In genomic region chr12:132513070-132513398, GRCh38 we compare ENCODE assay signal across 16 cellular contexts. TPM values are rescaled to one million over a fixed set of nuclear protein-coding genes. Genes with fewer than 3 reads are reported as not detected.
DNase-seq lines count a peak whose midpoint lies in the region; FAIRE-seq and TF ChIP-seq lines count a peak whose summit lies in the region.
"Had no signal": no experiment of that assay in that cellular context is flagged by ENCODE, and none has a peak within 500 bp of the region (broad histone marks: within the 10 kb centered on the region; RNA-seq: fewer than 3 reads in every experiment).

No MANE protein-coding gene starts in this region.

- H2BK120ac ChIP-seq in neuronal stem cell (ENCODE audit: low read depth, low read length) = no peak overlapping the region

- peak overlapping the region; percentile 89 for H3K14ac ChIP-seq in neuronal stem cell (ENCODE audit: low read length)

- H3K79me1 ChIP-seq in neuronal stem cell (ENCODE audit: low read depth, low read length) = peaks cover 9% of the 10 kb centered on the region

- H2BK12ac ChIP-seq in neuronal stem cell (ENCODE audit: low read length) = peak overlapping the region; percentile 84

- H2BK15ac ChIP-seq in neuronal stem cell (ENCODE audit: low read length) = no peak overlapping the region

- H3K27ac ChIP-seq in dorsolateral prefrontal cortex = peak overlapping the region in 58 of 59 donors; percentile 32 to 91 (median 81)
- no peak overlapping the region for H3K27ac ChIP-seq in neuronal stem cell (replicated peaks; ENCODE audit: low read length)
- H3K27ac ChIP-seq in breast epithelium = peak overlapping the region in 1 of 2 donors; percentile 26
- H3K27ac ChIP-seq in kidney (ENCODE audit: low read depth in 2 of 2, low read length in 2 of 2) = no peak overlapping the region
- H3K27ac ChIP-seq: SJCRH30 had no signal

- H3K4me1 ChIP-seq in neuronal stem cell (ENCODE audit: control insufficient read depth in 2 of 2, insufficient read depth in 1 of 2, low read depth in 1 of 2, low read length in 2 of 2) (no peaks in the 10 kb centered on the region), breast epithelium (no peaks in the 10 kb centered on the region), kidney (ENCODE audit: control insufficient read depth in 1 of 2, insufficient read depth in 1 of 2, low read depth in 1 of 2, low read length in 2 of 2) (peaks cover 16 to 25% of the 10 kb centered on the region in 2 donors)
- H3K4me1 ChIP-seq: SJCRH30 had no signal

- WGBS in neuronal stem cell (ENCODE audit: extremely low coverage in 2 of 2, insufficient read length in 2 of 2, insufficient replicate concordance in 1 of 2), 2 donors = no CpG with 5 or more reads among the region's 4 CpGs

- peaks cover 9 to 11% of the 10 kb centered on the region in 2 donors for H3K36me3 ChIP-seq in neuronal stem cell (replicated peaks in 1 of 2; ENCODE audit: control insufficient read depth in 2 of 2, insufficient read depth in 2 of 2, low read length in 2 of 2)
- H3K36me3 ChIP-seq in breast epithelium = no peaks in the 10 kb centered on the region
- H3K36me3 ChIP-seq in kidney (ENCODE audit: control insufficient read depth in 1 of 2, insufficient read depth in 2 of 2, low read length in 2 of 2) = peaks cover 0 to 5% of the 10 kb centered on the region in 2 donors
- H3K36me3 ChIP-seq: SJCRH30 had no signal

- H3K9me3 ChIP-seq in neuronal stem cell (replicated peaks in 1 of 2; ENCODE audit: control insufficient read depth in 2 of 2, insufficient read depth in 1 of 2, low read depth in 1 of 2, low read length in 2 of 2) (peaks cover 7 to 14% of the 10 kb centered on the region in 2 donors), breast epithelium (no peaks in the 10 kb centered on the region), kidney (ENCODE audit: control insufficient read depth in 1 of 2, low read length in 2 of 2) (no peaks in the 10 kb centered on the region)
- H3K9me3 ChIP-seq: SJCRH30 had no signal

- no peak overlapping the region for H4K91ac ChIP-seq in neuronal stem cell (ENCODE audit: low read depth, low read length, poor library complexity)

- H2AK5ac ChIP-seq in neuronal stem cell (ENCODE audit: low read depth, low read length) = no peak overlapping the region

- no peak overlapping the region for H3K4ac ChIP-seq in neuronal stem cell (ENCODE audit: low read length)

- no peak overlapping the region for H2BK5ac ChIP-seq in neuronal stem cell (ENCODE audit: low read length)

- no peak for FAIRE-seq in kidney (lab: Jason Lieb, UNC)
- FAIRE-seq: D721Med, endometrium had no signal

- peak; percentile 21 for DNase-seq in AG09309 (ENCODE audit: low read depth)
- peak; percentile 60 for DNase-seq in LHCN-M2 (ENCODE audit: low read depth)
- no peak for DNase-seq in dorsolateral prefrontal cortex
- DNase-seq in neuronal stem cell (ENCODE audit: low spot score) = no peak
- DNase-seq in breast epithelium (ENCODE audit: low spot score in 2 of 2) = no peak
- DNase-seq in kidney = no peak
- DNase-seq in effector CD8-positive, alpha-beta T cell (lab: John Stamatoyannopoulos, UW) = no peak
- no peak for DNase-seq in NCI-H1092 treated with DMSO at 0.1 percent for 48 hours (lab: John Stamatoyannopoulos, UW)
- DNase-seq: activated CD4-positive, CD25-positive, alpha-beta regulatory T cell treated with anti-CD3 and anti-CD28 coated beads, Interleukin-2, amount 50 U/mL, for 72 hours; activated naive CD4-positive, alpha-beta T cell; NCI-H226; right cardiac atrium; SJCRH30; stimulated activated CD4-positive, alpha-beta T cell treated with anti-CD3 and anti-CD28 coated beads, Interleukin-2, amount 100 ng/mL, for 48 hours had no signal

- no peak overlapping the region for H3K18ac ChIP-seq in neuronal stem cell (ENCODE audit: low read length)

- no peak overlapping the region for H3K4me2 ChIP-seq in neuronal stem cell (ENCODE audit: insufficient read depth, low read length, poor library complexity, severe bottlenecking)

- H3K9ac ChIP-seq in neuronal stem cell (ENCODE audit: low read depth, low read length, poor library complexity) = no peak overlapping the region
- H3K9ac ChIP-seq in kidney (ENCODE audit: low read length in 2 of 2) = no peak overlapping the region

- H3K27me3 ChIP-seq in dorsolateral prefrontal cortex = peaks cover 0 to 25% (median 0%) of the 10 kb centered on the region in 45 donors
- H3K27me3 ChIP-seq in neuronal stem cell (ENCODE audit: control insufficient read depth in 3 of 3, insufficient read depth in 3 of 3, low read depth in 1 of 3, low read length in 3 of 3) = no peaks in the 10 kb centered on the region
- no peaks in the 10 kb centered on the region for H3K27me3 ChIP-seq in breast epithelium
- H3K27me3 ChIP-seq: SJCRH30 had no signal

- no peak overlapping the region for H4K8ac ChIP-seq in neuronal stem cell (ENCODE audit: low read depth, low read length)

- no peak overlapping the region for H3K23ac ChIP-seq in neuronal stem cell (ENCODE audit: low read depth, low read length, poor library complexity)

- H3K4me3 ChIP-seq in AG09309 (ENCODE audit: control insufficient read depth, low read depth, low read length) (no peak overlapping the region), dorsolateral prefrontal cortex (no peak overlapping the region), neuronal stem cell (ENCODE audit: low read length in 2 of 2) (no peak overlapping the region), breast epithelium (no peak overlapping the region), kidney (ENCODE audit: low read length in 2 of 2) (no peak overlapping the region)
- H3K4me3 ChIP-seq: SJCRH30 had no signal

- intact Hi-C loops in dorsolateral prefrontal cortex (cut with DNase I) = no loop called here
- intact Hi-C loops in breast epithelium (cut with DNase I; ENCODE audit: low total_unique reads) = no loop called here
- intact Hi-C loops in kidney (cut with DNase I) = no loop called here

- TF ChIP-seq POLR2A in breast epithelium (IDR thresholded peaks at IDR 0.05) = no peak

- TF ChIP-seq CTCF in AG09309 (IDR thresholded peaks at IDR 0.05; ENCODE audit: control insufficient read depth, insufficient read depth, low read depth, low read length, missing control alignments) = no peak
- TF ChIP-seq CTCF in dorsolateral prefrontal cortex (IDR thresholded peaks at IDR 0.05 in 54 of 56, conservative IDR thresholded peaks at IDR 0.05 in 2 of 56; ENCODE audit: low read depth in 1 of 56, partially characterized antibody in 56 of 56) = no peak
- TF ChIP-seq CTCF in breast epithelium (IDR thresholded peaks at IDR 0.05) = no peak
- no peak for TF ChIP-seq CTCF in kidney (IDR thresholded peaks at IDR 0.05; ENCODE audit: borderline replicate concordance, extremely low read depth, insufficient read depth)

- H2AFZ ChIP-seq in neuronal stem cell (ENCODE audit: low read length) = no peak overlapping the region

RNA-seq across cellular contexts. Expression of gene FBRSL1, which starts 23.1 kb away (rescaled TPM):
- 6.1 and 12.0 TPM in 2 replicates for total RNA-seq in LHCN-M2 (2014; rRNA removed)
- polyA plus RNA-seq in LHCN-M2 (2012) = 6.5 TPM
- total RNA-seq in dorsolateral prefrontal cortex = 100 to 1,000 TPM in 3 of 120 experiments, 10 to 100 TPM in 117; 41.4 to 125 (median 65.3) TPM
- 61.7 TPM for polyA plus RNA-seq in neuronal stem cell (2013, experiment 1 of 2)
- polyA plus RNA-seq in neuronal stem cell (2013, experiment 2 of 2) = 70.1 TPM
- total RNA-seq in breast epithelium = 1 to 10 TPM; 3.5 to 9.8 (median 7.2) TPM
- total RNA-seq in kidney = 44.7 TPM
- 23.8 TPM for polyA plus RNA-seq in kidney (ENCODE audit: insufficient read depth, low read depth, low replicate concordance)

Comparison
In these comparisons a context has a peak if more than half of its experiments do, and no peak if none do; other contexts are left out.
1. DNase-seq: peak in AG09309 (single experiment) and LHCN-M2 (single experiment); none in dorsolateral prefrontal cortex (0 of 10), neuronal stem cell (single experiment), breast epithelium (0 of 2), kidney (single experiment), effector CD8-positive, alpha-beta T cell (single experiment) and NCI-H1092 treated with DMSO at 0.1 percent for 48 hours (single experiment).
2. H3K27ac ChIP-seq: peak in dorsolateral prefrontal cortex (58 of 59); none in neuronal stem cell (single experiment) and kidney (0 of 2).